ENCODE assay signal across 22 cellular contexts in the genomic region with DNA sequence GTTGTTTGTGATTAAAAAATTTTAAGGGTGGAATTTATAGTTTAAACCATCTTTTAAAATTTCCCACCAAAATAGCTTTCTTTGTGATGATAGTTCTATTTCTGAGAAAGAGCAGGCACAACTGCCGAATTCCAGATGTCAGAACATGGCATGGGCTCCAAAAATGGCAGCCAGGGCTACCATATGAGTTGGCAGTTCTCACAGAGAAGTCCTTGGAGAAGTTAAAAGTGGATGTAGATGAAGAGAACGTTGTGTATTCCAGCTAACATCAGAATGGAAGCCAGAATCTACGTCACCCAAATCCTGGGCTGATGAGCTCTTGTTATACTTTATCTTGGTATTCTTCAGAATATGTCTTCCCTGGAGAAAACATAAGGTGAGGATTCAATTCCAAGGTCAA.
"Had no signal": no experiment of that assay in that cellular context is flagged by ENCODE, and none has a peak within 500 bp of the region (broad histone marks: within the 10 kb centered on the region; RNA-seq: fewer than 3 reads in every experiment).

No MANE protein-coding gene starts in this region.

- H3K4me2 ChIP-seq: hepatocyte had no signal

- H3K27ac ChIP-seq: coronary artery, dorsolateral prefrontal cortex, esophagus muscularis mucosa, gastrocnemius medialis, hepatocyte, left lung, lower lobe of right lung had no signal

- ATAC-seq: gastrocnemius medialis; left lung; lower lobe of right lung; mucosa of descending colon; naive thymus-derived CD4-positive, alpha-beta T cell had no signal

- DNase-seq: dermis blood vessel endothelial cell; dorsolateral prefrontal cortex; effector CD4-positive, alpha-beta T cell; effector memory CD4-positive, alpha-beta T cell; foreskin fibroblast; foreskin melanocyte; gastrocnemius medialis; glutamatergic neuron; head of caudate nucleus; hypothalamus; immature natural killer cell; islet precursor cell; kidney; kidney glomerular epithelial cell; left lung; lower lobe of right lung; mesenchymal stem cell; mucosa of descending colon; naive thymus-derived CD4-positive, alpha-beta T cell had no signal

- H3K36me3 ChIP-seq: esophagus muscularis mucosa, gastrocnemius medialis, left lung, lower lobe of right lung had no signal

- H2AFZ ChIP-seq: hepatocyte had no signal

- H3K4me1 ChIP-seq: esophagus muscularis mucosa, gastrocnemius medialis, left lung, lower lobe of right lung had no signal

- H3K9me3 ChIP-seq: esophagus muscularis mucosa, gastrocnemius medialis, left lung, lower lobe of right lung, mucosa of descending colon had no signal

- H3K4me3 ChIP-seq: coronary artery, dorsolateral prefrontal cortex, esophagus muscularis mucosa, gastrocnemius medialis, hepatocyte, left lung, lower lobe of right lung, mucosa of descending colon had no signal

- H3K27me3 ChIP-seq: dorsolateral prefrontal cortex, esophagus muscularis mucosa, gastrocnemius medialis, hepatocyte, left lung had no signal
